In the genomic region with DNA sequence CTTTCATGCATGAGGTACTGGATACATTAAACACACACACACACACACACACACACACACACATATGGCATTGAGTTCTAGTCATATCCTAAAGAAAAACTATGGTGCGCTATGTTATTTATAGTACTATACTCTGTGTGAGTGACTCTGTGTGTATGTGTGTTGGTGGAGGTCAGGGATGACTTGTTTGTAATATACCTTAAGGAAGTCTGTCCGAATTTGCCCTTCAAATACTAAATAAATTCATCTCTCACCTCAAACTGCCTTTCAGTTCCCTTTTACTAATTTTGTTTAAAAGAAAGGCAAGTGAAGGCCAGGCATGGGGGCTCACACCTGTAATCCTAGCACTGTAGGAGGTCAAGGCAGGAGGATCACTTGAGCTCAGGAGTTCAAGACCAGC, we compare ENCODE assay signal across 1 cellular context.
A peak's percentile ranks its signal among the peaks of the same experiment; 100 is the strongest.
TF ChIP-seq lines count a peak whose summit lies in the region.

No MANE protein-coding gene starts in this region.

TF ChIP-seq in GM12878, 131 proteins besides CTCF, POLR2A, EP300 and RAD21 (continues in another document):
- TF ChIP-seq SMAD5 (IDR thresholded peaks at IDR 0.05; ENCODE audit: low read depth), result no peak
- TF ChIP-seq POU2F2 (IDR thresholded peaks at IDR 0.05; ENCODE audit: borderline replicate concordance, low read depth, low read length), result no peak
- TF ChIP-seq, protein P1, sequence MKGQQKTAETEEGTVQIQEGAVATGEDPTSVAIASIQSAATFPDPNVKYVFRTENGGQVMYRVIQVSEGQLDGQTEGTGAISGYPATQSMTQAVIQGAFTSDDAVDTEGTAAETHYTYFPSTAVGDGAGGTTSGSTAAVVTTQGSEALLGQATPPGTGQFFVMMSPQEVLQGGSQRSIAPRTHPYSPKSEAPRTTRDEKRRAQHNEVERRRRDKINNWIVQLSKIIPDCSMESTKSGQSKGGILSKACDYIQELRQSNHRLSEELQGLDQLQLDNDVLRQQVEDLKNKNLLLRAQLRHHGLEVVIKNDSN (IDR thresholded peaks at IDR 0.05; ENCODE audit: borderline replicate concordance, extremely low read length, insufficient read depth, low read depth, low read length), result no peak
- TF ChIP-seq, protein P2, sequence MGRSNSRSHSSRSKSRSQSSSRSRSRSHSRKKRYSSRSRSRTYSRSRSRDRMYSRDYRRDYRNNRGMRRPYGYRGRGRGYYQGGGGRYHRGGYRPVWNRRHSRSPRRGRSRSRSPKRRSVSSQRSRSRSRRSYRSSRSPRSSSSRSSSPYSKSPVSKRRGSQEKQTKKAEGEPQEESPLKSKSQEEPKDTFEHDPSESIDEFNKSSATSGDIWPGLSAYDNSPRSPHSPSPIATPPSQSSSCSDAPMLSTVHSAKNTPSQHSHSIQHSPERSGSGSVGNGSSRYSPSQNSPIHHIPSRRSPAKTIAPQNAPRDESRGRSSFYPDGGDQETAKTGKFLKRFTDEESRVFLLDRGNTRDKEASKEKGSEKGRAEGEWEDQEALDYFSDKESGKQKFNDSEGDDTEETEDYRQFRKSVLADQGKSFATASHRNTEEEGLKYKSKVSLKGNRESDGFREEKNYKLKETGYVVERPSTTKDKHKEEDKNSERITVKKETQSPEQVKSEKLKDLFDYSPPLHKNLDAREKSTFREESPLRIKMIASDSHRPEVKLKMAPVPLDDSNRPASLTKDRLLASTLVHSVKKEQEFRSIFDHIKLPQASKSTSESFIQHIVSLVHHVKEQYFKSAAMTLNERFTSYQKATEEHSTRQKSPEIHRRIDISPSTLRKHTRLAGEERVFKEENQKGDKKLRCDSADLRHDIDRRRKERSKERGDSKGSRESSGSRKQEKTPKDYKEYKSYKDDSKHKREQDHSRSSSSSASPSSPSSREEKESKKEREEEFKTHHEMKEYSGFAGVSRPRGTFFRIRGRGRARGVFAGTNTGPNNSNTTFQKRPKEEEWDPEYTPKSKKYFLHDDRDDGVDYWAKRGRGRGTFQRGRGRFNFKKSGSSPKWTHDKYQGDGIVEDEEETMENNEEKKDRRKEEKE (IDR thresholded peaks at IDR 0.05), result no peak
- TF ChIP-seq CREB1 (IDR thresholded peaks at IDR 0.05; ENCODE audit: low read depth), result no peak
- TF ChIP-seq YY1 (IDR thresholded peaks at IDR 0.05; ENCODE audit: low read depth, low read length), result no peak
- no peak for TF ChIP-seq MYC (IDR thresholded peaks at IDR 0.05; ENCODE audit: insufficient read depth, insufficient read length, insufficient replicate concordance, low read length, severe bottlenecking)
- no peak for TF ChIP-seq WRNIP1 (IDR thresholded peaks at IDR 0.05; ENCODE audit: borderline replicate concordance, low read depth, low read length)
- TF ChIP-seq YBX1 (IDR thresholded peaks at IDR 0.05), result no peak
- TF ChIP-seq RFX5 (IDR thresholded peaks at IDR 0.05; ENCODE audit: low read depth, low read length), result no peak
- no peak for TF ChIP-seq HDGF (IDR thresholded peaks at IDR 0.05)
- no peak for TF ChIP-seq FOS (IDR thresholded peaks at IDR 0.05; ENCODE audit: borderline replicate concordance, extremely low read depth, insufficient read length)
- TF ChIP-seq SPI1 (IDR thresholded peaks at IDR 0.05; ENCODE audit: borderline replicate concordance, insufficient read depth, low read depth, low read length), result peak; percentile 90
- TF ChIP-seq ZZZ3 (IDR thresholded peaks at IDR 0.05; ENCODE audit: control insufficient read depth, insufficient read length, low read depth), result no peak
- no peak for TF ChIP-seq MXI1 (IDR thresholded peaks at IDR 0.05; ENCODE audit: low read depth, low read length)
- TF ChIP-seq CBX5 (IDR thresholded peaks at IDR 0.05; ENCODE audit: low read depth), result 0 out of 2 replicates have a peak, but pooled peaks have one; percentile 51
- no peak for TF ChIP-seq SREBF1 (IDR thresholded peaks at IDR 0.05; ENCODE audit: low read length)
- TF ChIP-seq, protein P3, sequence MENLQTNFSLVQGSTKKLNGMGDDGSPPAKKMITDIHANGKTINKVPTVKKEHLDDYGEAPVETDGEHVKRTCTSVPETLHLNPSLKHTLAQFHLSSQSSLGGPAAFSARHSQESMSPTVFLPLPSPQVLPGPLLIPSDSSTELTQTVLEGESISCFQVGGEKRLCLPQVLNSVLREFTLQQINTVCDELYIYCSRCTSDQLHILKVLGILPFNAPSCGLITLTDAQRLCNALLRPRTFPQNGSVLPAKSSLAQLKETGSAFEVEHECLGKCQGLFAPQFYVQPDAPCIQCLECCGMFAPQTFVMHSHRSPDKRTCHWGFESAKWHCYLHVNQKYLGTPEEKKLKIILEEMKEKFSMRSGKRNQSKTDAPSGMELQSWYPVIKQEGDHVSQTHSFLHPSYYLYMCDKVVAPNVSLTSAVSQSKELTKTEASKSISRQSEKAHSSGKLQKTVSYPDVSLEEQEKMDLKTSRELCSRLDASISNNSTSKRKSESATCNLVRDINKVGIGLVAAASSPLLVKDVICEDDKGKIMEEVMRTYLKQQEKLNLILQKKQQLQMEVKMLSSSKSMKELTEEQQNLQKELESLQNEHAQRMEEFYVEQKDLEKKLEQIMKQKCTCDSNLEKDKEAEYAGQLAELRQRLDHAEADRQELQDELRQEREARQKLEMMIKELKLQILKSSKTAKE (IDR thresholded peaks at IDR 0.05; ENCODE audit: low read depth, poor library complexity, severe bottlenecking), result no peak
- no peak for TF ChIP-seq MTA3 (IDR thresholded peaks at IDR 0.05; ENCODE audit: borderline replicate concordance, low read length)
- no peak for TF ChIP-seq STAT3 (IDR thresholded peaks at IDR 0.05; ENCODE audit: low read depth, low read length)
- TF ChIP-seq NFXL1 (IDR thresholded peaks at IDR 0.05; ENCODE audit: borderline replicate concordance), result no peak
- TF ChIP-seq ZSCAN29 (IDR thresholded peaks at IDR 0.05), result no peak
- TF ChIP-seq, protein P4, sequence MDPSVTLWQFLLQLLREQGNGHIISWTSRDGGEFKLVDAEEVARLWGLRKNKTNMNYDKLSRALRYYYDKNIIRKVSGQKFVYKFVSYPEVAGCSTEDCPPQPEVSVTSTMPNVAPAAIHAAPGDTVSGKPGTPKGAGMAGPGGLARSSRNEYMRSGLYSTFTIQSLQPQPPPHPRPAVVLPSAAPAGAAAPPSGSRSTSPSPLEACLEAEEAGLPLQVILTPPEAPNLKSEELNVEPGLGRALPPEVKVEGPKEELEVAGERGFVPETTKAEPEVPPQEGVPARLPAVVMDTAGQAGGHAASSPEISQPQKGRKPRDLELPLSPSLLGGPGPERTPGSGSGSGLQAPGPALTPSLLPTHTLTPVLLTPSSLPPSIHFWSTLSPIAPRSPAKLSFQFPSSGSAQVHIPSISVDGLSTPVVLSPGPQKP (IDR thresholded peaks at IDR 0.05; ENCODE audit: low read depth, low read length), result no peak
- no peak for TF ChIP-seq SMAD1 (IDR thresholded peaks at IDR 0.05; ENCODE audit: low read depth, partially characterized antibody)
- TF ChIP-seq TARDBP (IDR thresholded peaks at IDR 0.05; ENCODE audit: borderline replicate concordance), result no peak
- TF ChIP-seq, protein P5, sequence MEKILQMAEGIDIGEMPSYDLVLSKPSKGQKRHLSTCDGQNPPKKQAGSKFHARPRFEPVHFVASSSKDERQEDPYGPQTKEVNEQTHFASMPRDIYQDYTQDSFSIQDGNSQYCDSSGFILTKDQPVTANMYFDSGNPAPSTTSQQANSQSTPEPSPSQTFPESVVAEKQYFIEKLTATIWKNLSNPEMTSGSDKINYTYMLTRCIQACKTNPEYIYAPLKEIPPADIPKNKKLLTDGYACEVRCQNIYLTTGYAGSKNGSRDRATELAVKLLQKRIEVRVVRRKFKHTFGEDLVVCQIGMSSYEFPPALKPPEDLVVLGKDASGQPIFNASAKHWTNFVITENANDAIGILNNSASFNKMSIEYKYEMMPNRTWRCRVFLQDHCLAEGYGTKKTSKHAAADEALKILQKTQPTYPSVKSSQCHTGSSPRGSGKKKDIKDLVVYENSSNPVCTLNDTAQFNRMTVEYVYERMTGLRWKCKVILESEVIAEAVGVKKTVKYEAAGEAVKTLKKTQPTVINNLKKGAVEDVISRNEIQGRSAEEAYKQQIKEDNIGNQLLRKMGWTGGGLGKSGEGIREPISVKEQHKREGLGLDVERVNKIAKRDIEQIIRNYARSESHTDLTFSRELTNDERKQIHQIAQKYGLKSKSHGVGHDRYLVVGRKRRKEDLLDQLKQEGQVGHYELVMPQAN (conservative IDR thresholded peaks at IDR 0.05), result no peak
- no peak for TF ChIP-seq TCF3 (IDR thresholded peaks at IDR 0.05; ENCODE audit: borderline replicate concordance, insufficient read depth, low read depth, low read length)
- TF ChIP-seq RB1 (IDR thresholded peaks at IDR 0.05; ENCODE audit: borderline replicate concordance), result no peak
- peak; percentile 39; the same call in 1 of the 2 replicates for TF ChIP-seq CBFB (IDR thresholded peaks at IDR 0.05; ENCODE audit: low read depth)
- TF ChIP-seq STAT1 (conservative IDR thresholded peaks at IDR 0.05), result no peak
- TF ChIP-seq, protein P6, sequence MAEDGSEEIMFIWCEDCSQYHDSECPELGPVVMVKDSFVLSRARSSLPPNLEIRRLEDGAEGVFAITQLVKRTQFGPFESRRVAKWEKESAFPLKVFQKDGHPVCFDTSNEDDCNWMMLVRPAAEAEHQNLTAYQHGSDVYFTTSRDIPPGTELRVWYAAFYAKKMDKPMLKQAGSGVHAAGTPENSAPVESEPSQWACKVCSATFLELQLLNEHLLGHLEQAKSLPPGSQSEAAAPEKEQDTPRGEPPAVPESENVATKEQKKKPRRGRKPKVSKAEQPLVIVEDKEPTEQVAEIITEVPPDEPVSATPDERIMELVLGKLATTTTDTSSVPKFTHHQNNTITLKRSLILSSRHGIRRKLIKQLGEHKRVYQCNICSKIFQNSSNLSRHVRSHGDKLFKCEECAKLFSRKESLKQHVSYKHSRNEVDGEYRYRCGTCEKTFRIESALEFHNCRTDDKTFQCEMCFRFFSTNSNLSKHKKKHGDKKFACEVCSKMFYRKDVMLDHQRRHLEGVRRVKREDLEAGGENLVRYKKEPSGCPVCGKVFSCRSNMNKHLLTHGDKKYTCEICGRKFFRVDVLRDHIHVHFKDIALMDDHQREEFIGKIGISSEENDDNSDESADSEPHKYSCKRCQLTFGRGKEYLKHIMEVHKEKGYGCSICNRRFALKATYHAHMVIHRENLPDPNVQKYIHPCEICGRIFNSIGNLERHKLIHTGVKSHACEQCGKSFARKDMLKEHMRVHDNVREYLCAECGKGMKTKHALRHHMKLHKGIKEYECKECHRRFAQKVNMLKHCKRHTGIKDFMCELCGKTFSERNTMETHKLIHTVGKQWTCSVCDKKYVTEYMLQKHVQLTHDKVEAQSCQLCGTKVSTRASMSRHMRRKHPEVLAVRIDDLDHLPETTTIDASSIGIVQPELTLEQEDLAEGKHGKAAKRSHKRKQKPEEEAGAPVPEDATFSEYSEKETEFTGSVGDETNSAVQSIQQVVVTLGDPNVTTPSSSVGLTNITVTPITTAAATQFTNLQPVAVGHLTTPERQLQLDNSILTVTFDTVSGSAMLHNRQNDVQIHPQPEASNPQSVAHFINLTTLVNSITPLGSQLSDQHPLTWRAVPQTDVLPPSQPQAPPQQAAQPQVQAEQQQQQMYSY (CRISPR knock-in tag; IDR thresholded peaks at IDR 0.05), result no peak
- TF ChIP-seq, protein P7, sequence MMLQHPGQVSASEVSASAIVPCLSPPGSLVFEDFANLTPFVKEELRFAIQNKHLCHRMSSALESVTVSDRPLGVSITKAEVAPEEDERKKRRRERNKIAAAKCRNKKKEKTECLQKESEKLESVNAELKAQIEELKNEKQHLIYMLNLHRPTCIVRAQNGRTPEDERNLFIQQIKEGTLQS (IDR thresholded peaks at IDR 0.05; ENCODE audit: borderline replicate concordance, extremely low read depth, low read depth, low read length), result no peak
- TF ChIP-seq SUZ12 (IDR thresholded peaks at IDR 0.05; ENCODE audit: unreplicated experiment), result no peak
- no peak for TF ChIP-seq ZNF622 (IDR thresholded peaks at IDR 0.05)
- TF ChIP-seq, protein P8, sequence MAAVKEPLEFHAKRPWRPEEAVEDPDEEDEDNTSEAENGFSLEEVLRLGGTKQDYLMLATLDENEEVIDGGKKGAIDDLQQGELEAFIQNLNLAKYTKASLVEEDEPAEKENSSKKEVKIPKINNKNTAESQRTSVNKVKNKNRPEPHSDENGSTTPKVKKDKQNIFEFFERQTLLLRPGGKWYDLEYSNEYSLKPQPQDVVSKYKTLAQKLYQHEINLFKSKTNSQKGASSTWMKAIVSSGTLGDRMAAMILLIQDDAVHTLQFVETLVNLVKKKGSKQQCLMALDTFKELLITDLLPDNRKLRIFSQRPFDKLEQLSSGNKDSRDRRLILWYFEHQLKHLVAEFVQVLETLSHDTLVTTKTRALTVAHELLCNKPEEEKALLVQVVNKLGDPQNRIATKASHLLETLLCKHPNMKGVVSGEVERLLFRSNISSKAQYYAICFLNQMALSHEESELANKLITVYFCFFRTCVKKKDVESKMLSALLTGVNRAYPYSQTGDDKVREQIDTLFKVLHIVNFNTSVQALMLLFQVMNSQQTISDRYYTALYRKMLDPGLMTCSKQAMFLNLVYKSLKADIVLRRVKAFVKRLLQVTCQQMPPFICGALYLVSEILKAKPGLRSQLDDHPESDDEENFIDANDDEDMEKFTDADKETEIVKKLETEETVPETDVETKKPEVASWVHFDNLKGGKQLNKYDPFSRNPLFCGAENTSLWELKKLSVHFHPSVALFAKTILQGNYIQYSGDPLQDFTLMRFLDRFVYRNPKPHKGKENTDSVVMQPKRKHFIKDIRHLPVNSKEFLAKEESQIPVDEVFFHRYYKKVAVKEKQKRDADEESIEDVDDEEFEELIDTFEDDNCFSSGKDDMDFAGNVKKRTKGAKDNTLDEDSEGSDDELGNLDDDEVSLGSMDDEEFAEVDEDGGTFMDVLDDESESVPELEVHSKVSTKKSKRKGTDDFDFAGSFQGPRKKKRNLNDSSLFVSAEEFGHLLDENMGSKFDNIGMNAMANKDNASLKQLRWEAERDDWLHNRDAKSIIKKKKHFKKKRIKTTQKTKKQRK (IDR thresholded peaks at IDR 0.05; ENCODE audit: low read depth, low read length), result no peak
- TF ChIP-seq, protein P9, sequence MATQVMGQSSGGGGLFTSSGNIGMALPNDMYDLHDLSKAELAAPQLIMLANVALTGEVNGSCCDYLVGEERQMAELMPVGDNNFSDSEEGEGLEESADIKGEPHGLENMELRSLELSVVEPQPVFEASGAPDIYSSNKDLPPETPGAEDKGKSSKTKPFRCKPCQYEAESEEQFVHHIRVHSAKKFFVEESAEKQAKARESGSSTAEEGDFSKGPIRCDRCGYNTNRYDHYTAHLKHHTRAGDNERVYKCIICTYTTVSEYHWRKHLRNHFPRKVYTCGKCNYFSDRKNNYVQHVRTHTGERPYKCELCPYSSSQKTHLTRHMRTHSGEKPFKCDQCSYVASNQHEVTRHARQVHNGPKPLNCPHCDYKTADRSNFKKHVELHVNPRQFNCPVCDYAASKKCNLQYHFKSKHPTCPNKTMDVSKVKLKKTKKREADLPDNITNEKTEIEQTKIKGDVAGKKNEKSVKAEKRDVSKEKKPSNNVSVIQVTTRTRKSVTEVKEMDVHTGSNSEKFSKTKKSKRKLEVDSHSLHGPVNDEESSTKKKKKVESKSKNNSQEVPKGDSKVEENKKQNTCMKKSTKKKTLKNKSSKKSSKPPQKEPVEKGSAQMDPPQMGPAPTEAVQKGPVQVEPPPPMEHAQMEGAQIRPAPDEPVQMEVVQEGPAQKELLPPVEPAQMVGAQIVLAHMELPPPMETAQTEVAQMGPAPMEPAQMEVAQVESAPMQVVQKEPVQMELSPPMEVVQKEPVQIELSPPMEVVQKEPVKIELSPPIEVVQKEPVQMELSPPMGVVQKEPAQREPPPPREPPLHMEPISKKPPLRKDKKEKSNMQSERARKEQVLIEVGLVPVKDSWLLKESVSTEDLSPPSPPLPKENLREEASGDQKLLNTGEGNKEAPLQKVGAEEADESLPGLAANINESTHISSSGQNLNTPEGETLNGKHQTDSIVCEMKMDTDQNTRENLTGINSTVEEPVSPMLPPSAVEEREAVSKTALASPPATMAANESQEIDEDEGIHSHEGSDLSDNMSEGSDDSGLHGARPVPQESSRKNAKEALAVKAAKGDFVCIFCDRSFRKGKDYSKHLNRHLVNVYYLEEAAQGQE (IDR thresholded peaks at IDR 0.05; ENCODE audit: low read depth, low read length), result no peak
- no peak for TF ChIP-seq EZH2 (IDR thresholded peaks at IDR 0.05; ENCODE audit: borderline replicate concordance, control insufficient read depth, low read depth, low read length)
- TF ChIP-seq FOXM1 (IDR thresholded peaks at IDR 0.05; ENCODE audit: low read depth, low read length), result peak; percentile 61; the same call in 1 of the 2 replicates
